Comparison of ENCODE assay signal across 8 cellular contexts in genomic region chr7:123494193-123494796, GRCh38. TPM values are rescaled to one million over a fixed set of nuclear protein-coding genes. Genes with fewer than 3 reads are reported as not detected.
DNase-seq lines count a peak whose midpoint lies in the region; ATAC-seq, FAIRE-seq and TF ChIP-seq lines count a peak whose summit lies in the region.

No MANE protein-coding gene starts in this region.

- peak; percentile 77 for ATAC-seq in GM18867 (IDR thresholded peaks at IDR 0.05; ENCODE audit: unreplicated experiment)

- peak; percentile 84 for TF ChIP-seq CTCF in mesothelial cell of epicardium (IDR thresholded peaks at IDR 0.05; ENCODE audit: unreplicated experiment)

- H3K4me3 Mint-ChIP-seq in mesothelial cell of epicardium, result no peak overlapping the region

- no peaks in the 10 kb centered on the region for H3K27me3 Mint-ChIP-seq in mesothelial cell of epicardium (ENCODE audit: low read depth)

- no peaks in the 10 kb centered on the region for H3K9me3 Mint-ChIP-seq in mesothelial cell of epicardium

- no peaks in the 10 kb centered on the region for H3K36me3 Mint-ChIP-seq in mesothelial cell of epicardium

- H3K4me1 Mint-ChIP-seq in mesothelial cell of epicardium, result peaks cover 5% of the 10 kb centered on the region

- FAIRE-seq in RCC 7860 (lab: Jason Lieb, UNC) (peak; percentile 91), GM12891 (lab: Jason Lieb, UNC) (no peak)

- H3K27ac Mint-ChIP-seq in mesothelial cell of epicardium, result no peak overlapping the region

- TF ChIP-seq POLR2A in GM12891 (IDR thresholded peaks at IDR 0.05; ENCODE audit: low read depth, low read length), result no peak

- peak; percentile 38 for DNase-seq in COR-L47 (lab: John Stamatoyannopoulos, UW)
- DNase-seq in HS-27A (ENCODE audit: low read depth), result peak; percentile 5
- DNase-seq in RCC 7860 (ENCODE audit: low spot score), result peak; percentile 53
- peak; percentile 51 for DNase-seq in cerebellum (ENCODE audit: low spot score)
- DNase-seq in mesothelial cell of epicardium (ENCODE audit: low spot score in 2 of 2, unreplicated experiment in 2 of 2), result no peak
- DNase-seq in occipital lobe (lab: John Stamatoyannopoulos, UW), result no peak
- no peak for DNase-seq in GM12891 (ENCODE audit: insufficient read length, low spot score)

TF ChIP-seq in GM12891, 5 proteins besides CTCF, POLR2A, EP300 and RAD21:
- TF ChIP-seq TAF1 (IDR thresholded peaks at IDR 0.05; ENCODE audit: low read depth, low read length), result no peak
- no peak for TF ChIP-seq POLR2AphosphoS5 (IDR thresholded peaks at IDR 0.05; ENCODE audit: low read depth, low read length)
- TF ChIP-seq PAX5 (IDR thresholded peaks at IDR 0.05; ENCODE audit: insufficient read depth, low read length, severe bottlenecking), result no peak
- TF ChIP-seq SPI1 (IDR thresholded peaks at IDR 0.05; ENCODE audit: low read depth, low read length), result no peak
- TF ChIP-seq POU2F2 (IDR thresholded peaks at IDR 0.05; ENCODE audit: low read depth, low read length), result no peak

RNA-seq across cellular contexts. Expression of gene IQUB, which starts 40.1 kb away (rescaled TPM):
- total RNA-seq in cerebellum (8.2 TPM), mesothelial cell of epicardium (0.72 to 0.97 TPM (median 0.93 TPM) in 3 replicates), occipital lobe (3.4 TPM)
- polyA plus RNA-seq in GM12891 (2012; ENCODE audit: low read depth, missing spikeins), result 0.04 TPM

Comparison
In these comparisons a context has a peak if more than half of its experiments do, and no peak if none do; other contexts are left out.
1. DNase-seq: peak in COR-L47 (single experiment), HS-27A (single experiment), RCC 7860 (single experiment) and cerebellum (single experiment); none in mesothelial cell of epicardium (0 of 2), occipital lobe (single experiment) and GM12891 (single experiment).